In the genomic region with DNA sequence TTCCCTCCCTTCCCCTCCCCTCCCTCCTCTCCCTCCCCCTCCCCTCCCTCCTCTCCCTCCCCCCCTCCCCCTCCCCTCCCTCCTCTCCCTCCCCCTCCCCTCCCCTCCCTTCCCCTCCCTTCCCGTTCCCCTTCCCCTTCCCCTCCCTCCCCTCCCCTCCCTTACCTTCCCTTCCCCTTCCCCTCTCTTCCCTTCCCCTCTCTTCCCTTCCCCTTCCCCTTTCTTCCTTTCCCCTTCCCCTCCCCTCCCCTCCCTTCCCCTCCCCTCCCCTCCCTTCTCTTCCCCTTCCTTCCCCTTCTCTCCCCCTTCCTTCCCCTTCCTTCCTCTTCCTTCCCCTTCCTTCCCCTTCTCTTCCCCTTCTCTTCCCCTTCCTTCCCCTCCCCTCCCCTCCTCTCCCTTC, we compare ENCODE assay signal across 8 cellular contexts.
"Had no signal": no experiment of that assay in that cellular context is flagged by ENCODE, and none has a peak within 500 bp of the region (broad histone marks: within the 10 kb centered on the region; RNA-seq: fewer than 3 reads in every experiment).

No MANE protein-coding gene starts in this region.

- H3K4me1 ChIP-seq: HAP-1 had no signal

- FAIRE-seq: HTR-8/SVneo had no signal

- H3K9ac ChIP-seq: GM23248 had no signal

- DNase-seq: GM23248, GOT3, H7, HFFc6, KG1 had no signal

- H3K4me3 ChIP-seq: GM23248, HAP-1 had no signal

- H3K36me3 ChIP-seq: HAP-1 had no signal

- H2AFZ ChIP-seq: GM23248 had no signal

- ATAC-seq: HCT116 had no signal

- H3K9me3 ChIP-seq: HAP-1 had no signal

- H3K27ac ChIP-seq: GM23248 had no signal
